Comparison of ENCODE assay signal across 13 cellular contexts in genomic region chr3:196049567-196050122, GRCh38.
"Had no signal": no experiment of that assay in that cellular context is flagged by ENCODE, and none has a peak within 500 bp of the region (broad histone marks: within the 10 kb centered on the region; RNA-seq: fewer than 3 reads in every experiment).

No MANE protein-coding gene starts in this region.

- H3K4me3 Mint-ChIP-seq: activated CD4-positive, alpha-beta memory T cell treated with anti-CD3 and anti-CD28 coated beads for 36 hours; endodermal cell had no signal

- FAIRE-seq: urothelium cell line had no signal

- H3K27ac ChIP-seq: adrenal gland, gastroesophageal sphincter, heart right ventricle, ovary had no signal

- DNase-seq: activated CD4-positive, alpha-beta memory T cell treated with anti-CD3 and anti-CD28 coated beads for 36 hours; dorsolateral prefrontal cortex; endodermal cell; heart right ventricle; left cardiac atrium; midbrain; ovary; SW 1271 had no signal

- H3K27me3 ChIP-seq: adrenal gland, dorsolateral prefrontal cortex, gastroesophageal sphincter, heart right ventricle, ovary had no signal

- H3K27ac Mint-ChIP-seq: activated CD4-positive, alpha-beta memory T cell treated with anti-CD3 and anti-CD28 coated beads for 36 hours; endodermal cell had no signal

- ATAC-seq: gastroesophageal sphincter, heart right ventricle, left cardiac atrium, sciatic nerve had no signal

- H3K9me3 Mint-ChIP-seq: activated CD4-positive, alpha-beta memory T cell treated with anti-CD3 and anti-CD28 coated beads for 36 hours; endodermal cell had no signal

- H3K4me3 ChIP-seq: adrenal gland, dorsolateral prefrontal cortex, gastroesophageal sphincter, heart right ventricle, lung, ovary had no signal

- H3K4me1 ChIP-seq: gastroesophageal sphincter, heart right ventricle had no signal

- H3K27me3 Mint-ChIP-seq: activated CD4-positive, alpha-beta memory T cell treated with anti-CD3 and anti-CD28 coated beads for 36 hours had no signal

- H3K9me3 ChIP-seq: adrenal gland, gastroesophageal sphincter, heart right ventricle, ovary had no signal
